In the genomic region with DNA sequence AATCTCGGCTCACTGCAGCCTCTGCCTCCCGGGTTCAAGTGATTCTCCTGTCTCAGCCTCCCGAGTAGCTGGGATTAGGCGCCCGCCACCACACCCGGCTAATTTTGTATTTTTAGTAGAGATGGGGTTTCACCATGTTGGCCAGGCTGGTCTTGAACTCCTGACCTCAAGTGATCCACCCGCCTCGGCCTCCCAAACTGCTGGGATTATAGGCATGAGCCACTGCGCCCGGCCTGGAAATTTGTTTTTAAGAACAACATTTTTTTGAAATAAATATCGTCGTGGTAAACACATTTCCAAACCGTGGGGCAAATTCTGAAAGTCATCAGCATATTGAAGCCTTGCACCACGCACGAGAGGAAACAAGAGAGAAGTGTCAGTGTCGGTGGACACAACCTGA, we compare ENCODE assay signal across 2 cellular contexts. TPM values are rescaled to one million over a fixed set of nuclear protein-coding genes. Genes with fewer than 3 reads are reported as not detected.
"Had no signal": no experiment of that assay in that cellular context is flagged by ENCODE, and none has a peak within 500 bp of the region (broad histone marks: within the 10 kb centered on the region; RNA-seq: fewer than 3 reads in every experiment).

No MANE protein-coding gene starts in this region.

RNA-seq across cellular contexts. Expression of a gene that starts 17.3 kb away (rescaled TPM):
- total RNA-seq: activated CD8-positive, alpha-beta T cell treated with anti-CD3 and anti-CD28 coated beads, Interleukin-2, amount 10 ng/mL, durations not matched to agents 7 days and 5 days had no signal

RNA-seq across cellular contexts. Expression of a gene that starts 18.3 kb away (rescaled TPM):
- total RNA-seq: activated CD8-positive, alpha-beta T cell treated with anti-CD3 and anti-CD28 coated beads, Interleukin-2, amount 10 ng/mL, durations not matched to agents 7 days and 5 days had no signal

RNA-seq across cellular contexts. Expression of a gene that starts 28.2 kb away (rescaled TPM):
- total RNA-seq: activated CD8-positive, alpha-beta T cell treated with anti-CD3 and anti-CD28 coated beads, Interleukin-2, amount 10 ng/mL, durations not matched to agents 7 days and 5 days had no signal
- polyA plus RNA-seq: SK-N-SH had no signal
